ENCODE assay signal across 29 cellular contexts in the genomic region with DNA sequence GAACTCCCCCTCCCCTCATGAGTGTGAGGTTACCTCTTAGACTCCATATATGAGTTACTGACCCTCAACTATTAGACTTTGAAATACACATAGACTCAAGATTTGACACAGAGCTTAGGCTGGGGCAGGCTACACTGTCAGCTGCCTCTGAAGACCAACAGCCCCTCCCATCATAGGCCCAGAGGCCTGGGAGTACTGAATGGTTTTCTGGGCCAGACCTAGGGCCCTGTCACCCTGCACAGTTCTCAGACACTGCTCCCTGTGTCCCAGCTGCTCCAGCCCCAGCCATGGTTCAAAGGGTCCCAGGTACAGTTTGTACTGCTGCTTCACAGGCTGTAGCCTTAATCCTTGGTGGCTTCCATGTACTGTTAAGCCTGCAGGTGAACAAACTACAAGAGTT.
"Had no signal": no experiment of that assay in that cellular context is flagged by ENCODE, and none has a peak within 500 bp of the region (broad histone marks: within the 10 kb centered on the region; RNA-seq: fewer than 3 reads in every experiment).

No MANE protein-coding gene starts in this region.

- H3K27me3 ChIP-seq: colonic mucosa, esophagus muscularis mucosa, esophagus squamous epithelium, foreskin keratinocyte, gastrocnemius medialis, hepatocyte had no signal

- H3K4me1 ChIP-seq: colonic mucosa, esophagus muscularis mucosa, foreskin keratinocyte, gastrocnemius medialis, gastroesophageal sphincter, heart left ventricle, heart right ventricle had no signal

- H3K4me2 ChIP-seq: hepatocyte had no signal

- ATAC-seq: effector memory CD8-positive, alpha-beta T cell; esophagus mucosa; foreskin keratinocyte; gastrocnemius medialis; gastroesophageal sphincter; heart left ventricle; heart right ventricle had no signal

- H2AFZ ChIP-seq: hepatocyte had no signal

- H3K36me3 ChIP-seq: colonic mucosa, esophagus muscularis mucosa, esophagus squamous epithelium, gastrocnemius medialis, gastroesophageal sphincter, heart left ventricle, heart right ventricle had no signal

- H3K79me2 ChIP-seq: hepatocyte had no signal

- H3K4me3 ChIP-seq: colonic mucosa, coronary artery, dorsolateral prefrontal cortex, esophagus muscularis mucosa, esophagus squamous epithelium, gastrocnemius medialis, gastroesophageal sphincter, heart left ventricle, heart right ventricle, hepatocyte had no signal

- H3K27ac ChIP-seq: colonic mucosa, coronary artery, epithelial cell of prostate, esophagus muscularis mucosa, esophagus squamous epithelium, foreskin keratinocyte, gastrocnemius medialis, gastroesophageal sphincter, heart left ventricle, heart right ventricle, hepatocyte had no signal

- FAIRE-seq: colon, endometrium, endothelial cell of umbilical vein, frontal cortex had no signal

- DNase-seq: colonic mucosa; cortex of kidney; dermis blood vessel endothelial cell; dorsolateral prefrontal cortex; effector CD4-positive, alpha-beta T cell; effector CD8-positive, alpha-beta T cell; effector memory CD4-positive, alpha-beta T cell; effector memory CD8-positive, alpha-beta T cell; endodermal cell; erythroblast; esophagus squamous epithelium; foreskin fibroblast; foreskin keratinocyte; foreskin melanocyte; gastrocnemius medialis; glutamatergic neuron; head of caudate nucleus; heart left ventricle; heart right ventricle had no signal

- H3K9me3 ChIP-seq: colonic mucosa, esophagus muscularis mucosa, esophagus squamous epithelium, gastrocnemius medialis, gastroesophageal sphincter, heart left ventricle had no signal
